ENCODE assay signal across 1 cellular context in genomic region chr18:13541621-13542519, GRCh38.
TF ChIP-seq lines count a peak whose summit lies in the region.

No MANE protein-coding gene starts in this region.

TF ChIP-seq in GM23338, 12 proteins besides CTCF, POLR2A, EP300 and RAD21 (continued from another document):
- TF ChIP-seq ZNF462 (CRISPR knock-in tag; IDR thresholded peaks at IDR 0.05) (no peak), REST (IDR thresholded peaks at IDR 0.05; ENCODE audit: unreplicated experiment) (no peak)
